1 cellular context compared by ENCODE assay signal in the genomic region with DNA sequence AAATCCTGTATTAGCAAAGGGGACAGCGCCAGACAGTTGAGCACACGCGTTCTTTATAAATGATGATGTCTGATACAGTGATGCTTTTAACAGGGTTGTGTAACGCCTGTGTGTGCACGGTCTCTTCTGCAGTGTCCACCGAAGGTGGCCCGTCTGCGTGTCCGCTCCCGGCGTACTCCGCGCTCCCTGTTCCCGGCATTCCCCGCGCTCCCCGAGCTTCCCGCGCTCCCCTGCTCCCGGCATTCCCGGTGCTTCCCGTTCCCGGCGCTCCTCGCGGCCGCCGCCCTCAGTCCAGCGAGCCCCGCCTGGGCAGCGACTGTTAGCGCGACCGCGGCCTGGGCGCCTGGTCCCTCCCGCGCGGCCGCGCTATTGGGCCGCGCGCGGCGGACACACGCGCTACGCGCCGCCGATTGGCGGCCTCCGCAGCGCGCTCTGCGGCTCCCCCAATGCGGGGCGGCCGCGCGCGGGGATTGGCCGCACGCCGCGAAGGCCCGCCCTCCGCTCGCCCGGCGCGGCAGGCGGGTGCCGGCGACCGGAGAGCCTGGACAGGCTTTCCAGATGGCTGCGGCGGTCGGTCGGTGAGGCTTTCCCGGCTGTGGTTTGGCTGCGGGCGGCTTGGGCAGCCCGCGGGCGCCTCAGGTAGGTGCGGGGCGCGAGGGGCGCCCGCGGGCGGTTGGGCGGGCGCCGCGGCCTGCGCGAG.
A peak's percentile ranks its signal among the peaks of the same experiment; 100 is the strongest.
TF ChIP-seq lines count a peak whose summit lies in the region.

A gene (plus strand): TSS at position 497 of the 700 bp plus-strand sequence. CDS start 5,723 bp downstream, outside the sequence.

TF ChIP-seq in HepG2, 621 proteins besides CTCF, POLR2A, EP300 and RAD21 (continued from another document and continues in another):
- TF ChIP-seq SNAI1 (CRISPR knock-in tag; IDR thresholded peaks at IDR 0.05; ENCODE audit: borderline replicate concordance): 0 out of 2 replicates have a peak, but pooled peaks have one; percentile 14
- TF ChIP-seq KAT7 (CRISPR knock-in tag; IDR thresholded peaks at IDR 0.05; ENCODE audit: borderline replicate concordance): no peak
- 0 out of 2 replicates have a peak, but pooled peaks have one; percentile 31 for TF ChIP-seq ZNF234 (CRISPR knock-in tag; conservative IDR thresholded peaks at IDR 0.05)
- peak; percentile 92 for TF ChIP-seq ZFP36L1 (CRISPR knock-in tag; IDR thresholded peaks at IDR 0.05)
- no peak for TF ChIP-seq GTF2F1 (IDR thresholded peaks at IDR 0.05; ENCODE audit: low read length)
- peak; percentile 24 for TF ChIP-seq HNRNPK (IDR thresholded peaks at IDR 0.05; ENCODE audit: low read depth, low read length, poor library complexity, severe bottlenecking)
- peak; percentile 75 for TF ChIP-seq FOXA3 (CRISPR knock-in tag; IDR thresholded peaks at IDR 0.05)
- TF ChIP-seq ATM (IDR thresholded peaks at IDR 0.05; ENCODE audit: borderline replicate concordance): no peak
- TF ChIP-seq FOXJ3 (CRISPR knock-in tag; IDR thresholded peaks at IDR 0.05; ENCODE audit: borderline replicate concordance): no peak; the same call in 1 of the 2 replicates
- TF ChIP-seq, protein P1, sequence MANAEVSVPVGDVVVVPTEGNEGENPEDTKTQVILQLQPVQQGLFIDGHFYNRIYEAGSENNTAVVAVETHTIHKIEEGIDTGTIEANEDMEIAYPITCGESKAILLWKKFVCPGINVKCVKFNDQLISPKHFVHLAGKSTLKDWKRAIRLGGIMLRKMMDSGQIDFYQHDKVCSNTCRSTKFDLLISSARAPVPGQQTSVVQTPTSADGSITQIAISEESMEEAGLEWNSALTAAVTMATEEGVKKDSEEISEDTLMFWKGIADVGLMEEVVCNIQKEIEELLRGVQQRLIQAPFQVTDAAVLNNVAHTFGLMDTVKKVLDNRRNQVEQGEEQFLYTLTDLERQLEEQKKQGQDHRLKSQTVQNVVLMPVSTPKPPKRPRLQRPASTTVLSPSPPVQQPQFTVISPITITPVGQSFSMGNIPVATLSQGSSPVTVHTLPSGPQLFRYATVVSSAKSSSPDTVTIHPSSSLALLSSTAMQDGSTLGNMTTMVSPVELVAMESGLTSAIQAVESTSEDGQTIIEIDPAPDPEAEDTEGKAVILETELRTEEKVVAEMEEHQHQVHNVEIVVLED (CRISPR knock-in tag; IDR thresholded peaks at IDR 0.05; ENCODE audit: borderline replicate concordance): peak; percentile 86
- no peak for TF ChIP-seq HMGA1 (CRISPR knock-in tag; conservative IDR thresholded peaks at IDR 0.05)
- peak; percentile 90 for TF ChIP-seq SAP130 (CRISPR knock-in tag; IDR thresholded peaks at IDR 0.05; ENCODE audit: low read depth)
- TF ChIP-seq, protein P2, sequence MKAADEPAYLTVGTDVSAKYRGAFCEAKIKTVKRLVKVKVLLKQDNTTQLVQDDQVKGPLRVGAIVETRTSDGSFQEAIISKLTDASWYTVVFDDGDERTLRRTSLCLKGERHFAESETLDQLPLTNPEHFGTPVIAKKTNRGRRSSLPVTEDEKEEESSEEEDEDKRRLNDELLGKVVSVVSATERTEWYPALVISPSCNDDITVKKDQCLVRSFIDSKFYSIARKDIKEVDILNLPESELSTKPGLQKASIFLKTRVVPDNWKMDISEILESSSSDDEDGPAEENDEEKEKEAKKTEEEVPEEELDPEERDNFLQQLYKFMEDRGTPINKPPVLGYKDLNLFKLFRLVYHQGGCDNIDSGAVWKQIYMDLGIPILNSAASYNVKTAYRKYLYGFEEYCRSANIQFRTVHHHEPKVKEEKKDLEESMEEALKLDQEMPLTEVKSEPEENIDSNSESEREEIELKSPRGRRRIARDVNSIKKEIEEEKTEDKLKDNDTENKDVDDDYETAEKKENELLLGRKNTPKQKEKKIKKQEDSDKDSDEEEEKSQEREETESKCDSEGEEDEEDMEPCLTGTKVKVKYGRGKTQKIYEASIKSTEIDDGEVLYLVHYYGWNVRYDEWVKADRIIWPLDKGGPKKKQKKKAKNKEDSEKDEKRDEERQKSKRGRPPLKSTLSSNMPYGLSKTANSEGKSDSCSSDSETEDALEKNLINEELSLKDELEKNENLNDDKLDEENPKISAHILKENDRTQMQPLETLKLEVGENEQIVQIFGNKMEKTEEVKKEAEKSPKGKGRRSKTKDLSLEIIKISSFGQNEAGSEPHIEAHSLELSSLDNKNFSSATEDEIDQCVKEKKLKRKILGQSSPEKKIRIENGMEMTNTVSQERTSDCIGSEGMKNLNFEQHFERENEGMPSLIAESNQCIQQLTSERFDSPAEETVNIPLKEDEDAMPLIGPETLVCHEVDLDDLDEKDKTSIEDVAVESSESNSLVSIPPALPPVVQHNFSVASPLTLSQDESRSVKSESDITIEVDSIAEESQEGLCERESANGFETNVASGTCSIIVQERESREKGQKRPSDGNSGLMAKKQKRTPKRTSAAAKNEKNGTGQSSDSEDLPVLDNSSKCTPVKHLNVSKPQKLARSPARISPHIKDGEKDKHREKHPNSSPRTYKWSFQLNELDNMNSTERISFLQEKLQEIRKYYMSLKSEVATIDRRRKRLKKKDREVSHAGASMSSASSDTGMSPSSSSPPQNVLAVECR (CRISPR knock-in tag; IDR thresholded peaks at IDR 0.05; ENCODE audit: borderline replicate concordance): peak; percentile 82
- no peak for TF ChIP-seq ZBTB8A (CRISPR knock-in tag; IDR thresholded peaks at IDR 0.05; ENCODE audit: borderline replicate concordance, low read depth)
- TF ChIP-seq, protein P3, sequence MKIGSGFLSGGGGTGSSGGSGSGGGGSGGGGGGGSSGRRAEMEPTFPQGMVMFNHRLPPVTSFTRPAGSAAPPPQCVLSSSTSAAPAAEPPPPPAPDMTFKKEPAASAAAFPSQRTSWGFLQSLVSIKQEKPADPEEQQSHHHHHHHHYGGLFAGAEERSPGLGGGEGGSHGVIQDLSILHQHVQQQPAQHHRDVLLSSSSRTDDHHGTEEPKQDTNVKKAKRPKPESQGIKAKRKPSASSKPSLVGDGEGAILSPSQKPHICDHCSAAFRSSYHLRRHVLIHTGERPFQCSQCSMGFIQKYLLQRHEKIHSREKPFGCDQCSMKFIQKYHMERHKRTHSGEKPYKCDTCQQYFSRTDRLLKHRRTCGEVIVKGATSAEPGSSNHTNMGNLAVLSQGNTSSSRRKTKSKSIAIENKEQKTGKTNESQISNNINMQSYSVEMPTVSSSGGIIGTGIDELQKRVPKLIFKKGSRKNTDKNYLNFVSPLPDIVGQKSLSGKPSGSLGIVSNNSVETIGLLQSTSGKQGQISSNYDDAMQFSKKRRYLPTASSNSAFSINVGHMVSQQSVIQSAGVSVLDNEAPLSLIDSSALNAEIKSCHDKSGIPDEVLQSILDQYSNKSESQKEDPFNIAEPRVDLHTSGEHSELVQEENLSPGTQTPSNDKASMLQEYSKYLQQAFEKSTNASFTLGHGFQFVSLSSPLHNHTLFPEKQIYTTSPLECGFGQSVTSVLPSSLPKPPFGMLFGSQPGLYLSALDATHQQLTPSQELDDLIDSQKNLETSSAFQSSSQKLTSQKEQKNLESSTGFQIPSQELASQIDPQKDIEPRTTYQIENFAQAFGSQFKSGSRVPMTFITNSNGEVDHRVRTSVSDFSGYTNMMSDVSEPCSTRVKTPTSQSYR (CRISPR knock-in tag; IDR thresholded peaks at IDR 0.05; ENCODE audit: borderline replicate concordance): peak; percentile 43; the same call in 1 of the 2 replicates
- TF ChIP-seq ZNF101 (CRISPR knock-in tag; IDR thresholded peaks at IDR 0.05; ENCODE audit: borderline replicate concordance, low read depth): 0 out of 2 replicates have a peak, but pooled peaks have one; percentile 67
- TF ChIP-seq ZNF879 (CRISPR knock-in tag; IDR thresholded peaks at IDR 0.05): no peak
- peak; percentile 64 for TF ChIP-seq ZNF501 (CRISPR knock-in tag; IDR thresholded peaks at IDR 0.05)
- TF ChIP-seq MTA3 (CRISPR knock-in tag; IDR thresholded peaks at IDR 0.05): no peak
- peak; percentile 92 for TF ChIP-seq PHF20 (CRISPR knock-in tag; IDR thresholded peaks at IDR 0.05)
- 0 out of 2 replicates have a peak, but pooled peaks have one; percentile 43 for TF ChIP-seq KLF15 (CRISPR knock-in tag; IDR thresholded peaks at IDR 0.05; ENCODE audit: borderline replicate concordance)
- TF ChIP-seq ZBTB21 (CRISPR knock-in tag; IDR thresholded peaks at IDR 0.05): no peak
- TF ChIP-seq, protein P4, sequence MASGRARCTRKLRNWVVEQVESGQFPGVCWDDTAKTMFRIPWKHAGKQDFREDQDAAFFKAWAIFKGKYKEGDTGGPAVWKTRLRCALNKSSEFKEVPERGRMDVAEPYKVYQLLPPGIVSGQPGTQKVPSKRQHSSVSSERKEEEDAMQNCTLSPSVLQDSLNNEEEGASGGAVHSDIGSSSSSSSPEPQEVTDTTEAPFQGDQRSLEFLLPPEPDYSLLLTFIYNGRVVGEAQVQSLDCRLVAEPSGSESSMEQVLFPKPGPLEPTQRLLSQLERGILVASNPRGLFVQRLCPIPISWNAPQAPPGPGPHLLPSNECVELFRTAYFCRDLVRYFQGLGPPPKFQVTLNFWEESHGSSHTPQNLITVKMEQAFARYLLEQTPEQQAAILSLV (CRISPR knock-in tag; IDR thresholded peaks at IDR 0.05; ENCODE audit: borderline replicate concordance): peak; percentile 93
- peak; percentile 81 for TF ChIP-seq MED1 (CRISPR knock-in tag; IDR thresholded peaks at IDR 0.05)
- TF ChIP-seq AKAP8 (CRISPR knock-in tag; IDR thresholded peaks at IDR 0.05): peak; percentile 66; the same call in 1 of the 2 replicates
- TF ChIP-seq FLYWCH1 (CRISPR knock-in tag; IDR thresholded peaks at IDR 0.05): no peak
- TF ChIP-seq, protein P5, sequence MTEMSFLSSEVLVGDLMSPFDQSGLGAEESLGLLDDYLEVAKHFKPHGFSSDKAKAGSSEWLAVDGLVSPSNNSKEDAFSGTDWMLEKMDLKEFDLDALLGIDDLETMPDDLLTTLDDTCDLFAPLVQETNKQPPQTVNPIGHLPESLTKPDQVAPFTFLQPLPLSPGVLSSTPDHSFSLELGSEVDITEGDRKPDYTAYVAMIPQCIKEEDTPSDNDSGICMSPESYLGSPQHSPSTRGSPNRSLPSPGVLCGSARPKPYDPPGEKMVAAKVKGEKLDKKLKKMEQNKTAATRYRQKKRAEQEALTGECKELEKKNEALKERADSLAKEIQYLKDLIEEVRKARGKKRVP (CRISPR knock-in tag; IDR thresholded peaks at IDR 0.05): no peak
- no peak for TF ChIP-seq FOXM1 (CRISPR knock-in tag; IDR thresholded peaks at IDR 0.05)
- TF ChIP-seq ZNF180 (CRISPR knock-in tag; IDR thresholded peaks at IDR 0.05; ENCODE audit: borderline replicate concordance, low read depth): no peak
- no peak for TF ChIP-seq ZNF780A (CRISPR knock-in tag; IDR thresholded peaks at IDR 0.05)
- TF ChIP-seq ZNF569 (CRISPR knock-in tag; IDR thresholded peaks at IDR 0.05; ENCODE audit: borderline replicate concordance): no peak
- TF ChIP-seq PTBP1 (IDR thresholded peaks at IDR 0.05; ENCODE audit: low read depth, low read length, poor library complexity, severe bottlenecking): no peak
- TF ChIP-seq, protein P6, sequence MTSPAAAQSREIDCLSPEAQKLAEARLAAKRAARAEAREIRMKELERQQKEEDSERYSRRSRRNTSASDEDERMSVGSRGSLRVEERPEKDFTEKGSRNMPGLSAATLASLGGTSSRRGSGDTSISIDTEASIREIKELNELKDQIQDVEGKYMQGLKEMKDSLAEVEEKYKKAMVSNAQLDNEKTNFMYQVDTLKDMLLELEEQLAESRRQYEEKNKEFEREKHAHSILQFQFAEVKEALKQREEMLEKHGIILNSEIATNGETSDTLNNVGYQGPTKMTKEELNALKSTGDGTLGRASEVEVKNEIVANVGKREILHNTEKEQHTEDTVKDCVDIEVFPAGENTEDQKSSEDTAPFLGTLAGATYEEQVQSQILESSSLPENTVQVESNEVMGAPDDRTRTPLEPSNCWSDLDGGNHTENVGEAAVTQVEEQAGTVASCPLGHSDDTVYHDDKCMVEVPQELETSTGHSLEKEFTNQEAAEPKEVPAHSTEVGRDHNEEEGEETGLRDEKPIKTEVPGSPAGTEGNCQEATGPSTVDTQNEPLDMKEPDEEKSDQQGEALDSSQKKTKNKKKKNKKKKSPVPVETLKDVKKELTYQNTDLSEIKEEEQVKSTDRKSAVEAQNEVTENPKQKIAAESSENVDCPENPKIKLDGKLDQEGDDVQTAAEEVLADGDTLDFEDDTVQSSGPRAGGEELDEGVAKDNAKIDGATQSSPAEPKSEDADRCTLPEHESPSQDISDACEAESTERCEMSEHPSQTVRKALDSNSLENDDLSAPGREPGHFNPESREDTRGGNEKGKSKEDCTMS (CRISPR knock-in tag; conservative IDR thresholded peaks at IDR 0.05): no peak
- TF ChIP-seq, protein P7, sequence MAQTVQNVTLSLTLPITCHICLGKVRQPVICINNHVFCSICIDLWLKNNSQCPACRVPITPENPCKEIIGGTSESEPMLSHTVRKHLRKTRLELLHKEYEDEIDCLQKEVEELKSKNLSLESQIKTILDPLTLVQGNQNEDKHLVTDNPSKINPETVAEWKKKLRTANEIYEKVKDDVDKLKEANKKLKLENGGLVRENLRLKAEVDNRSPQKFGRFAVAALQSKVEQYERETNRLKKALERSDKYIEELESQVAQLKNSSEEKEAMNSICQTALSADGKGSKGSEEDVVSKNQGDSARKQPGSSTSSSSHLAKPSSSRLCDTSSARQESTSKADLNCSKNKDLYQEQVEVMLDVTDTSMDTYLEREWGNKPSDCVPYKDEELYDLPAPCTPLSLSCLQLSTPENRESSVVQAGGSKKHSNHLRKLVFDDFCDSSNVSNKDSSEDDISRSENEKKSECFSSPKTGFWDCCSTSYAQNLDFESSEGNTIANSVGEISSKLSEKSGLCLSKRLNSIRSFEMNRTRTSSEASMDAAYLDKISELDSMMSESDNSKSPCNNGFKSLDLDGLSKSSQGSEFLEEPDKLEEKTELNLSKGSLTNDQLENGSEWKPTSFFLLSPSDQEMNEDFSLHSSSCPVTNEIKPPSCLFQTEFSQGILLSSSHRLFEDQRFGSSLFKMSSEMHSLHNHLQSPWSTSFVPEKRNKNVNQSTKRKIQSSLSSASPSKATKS (CRISPR knock-in tag; IDR thresholded peaks at IDR 0.05): no peak
- TF ChIP-seq ZNF230 (CRISPR knock-in tag; IDR thresholded peaks at IDR 0.05): peak; percentile 92; the same call in 1 of the 2 replicates
- peak; percentile 95 for TF ChIP-seq KAT8 (CRISPR knock-in tag; IDR thresholded peaks at IDR 0.05)
- TF ChIP-seq, protein P8, sequence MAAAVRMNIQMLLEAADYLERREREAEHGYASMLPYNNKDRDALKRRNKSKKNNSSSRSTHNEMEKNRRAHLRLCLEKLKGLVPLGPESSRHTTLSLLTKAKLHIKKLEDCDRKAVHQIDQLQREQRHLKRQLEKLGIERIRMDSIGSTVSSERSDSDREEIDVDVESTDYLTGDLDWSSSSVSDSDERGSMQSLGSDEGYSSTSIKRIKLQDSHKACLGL (CRISPR knock-in tag; IDR thresholded peaks at IDR 0.05): peak; percentile 80
- peak; percentile 74; the same call in 1 of the 2 replicates for TF ChIP-seq MTA1 (CRISPR knock-in tag; IDR thresholded peaks at IDR 0.05; ENCODE audit: borderline replicate concordance)
- no peak for TF ChIP-seq ONECUT2 (CRISPR knock-in tag; IDR thresholded peaks at IDR 0.05)
- TF ChIP-seq ARNTL (CRISPR knock-in tag; IDR thresholded peaks at IDR 0.05): peak; percentile 53
- no peak for TF ChIP-seq ISL2 (CRISPR knock-in tag; IDR thresholded peaks at IDR 0.05)
- TF ChIP-seq ZNF629 (CRISPR knock-in tag; conservative IDR thresholded peaks at IDR 0.05): no peak
- no peak for TF ChIP-seq MAFG (CRISPR knock-in tag; IDR thresholded peaks at IDR 0.05)
